Comparison of ENCODE assay signal across 8 cellular contexts in the genomic region with DNA sequence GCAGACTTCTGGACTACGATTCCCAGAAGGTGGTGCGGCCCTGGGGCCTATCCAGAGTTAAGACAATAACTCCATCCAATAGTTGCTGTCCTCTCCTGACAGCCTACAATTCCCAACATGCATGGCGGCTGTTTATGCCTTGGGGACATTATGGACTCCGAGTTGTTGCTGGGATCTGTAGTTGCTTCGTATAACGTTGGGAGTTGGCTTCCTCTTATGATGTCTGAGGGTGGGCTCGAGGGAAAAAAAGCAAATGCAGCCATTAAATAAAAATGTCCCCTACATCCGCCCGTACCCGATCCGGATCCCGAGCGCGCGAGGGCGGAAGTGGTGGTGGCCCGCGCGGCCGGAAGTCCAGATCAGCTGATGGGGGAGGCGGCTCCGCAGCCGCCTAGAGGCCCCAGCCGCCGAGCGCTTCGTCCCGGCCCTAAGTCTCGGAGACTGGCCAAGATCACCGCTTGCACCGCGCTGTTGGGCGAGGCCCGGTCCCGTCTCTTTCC. TPM values are rescaled to one million over a fixed set of nuclear protein-coding genes. Genes with fewer than 3 reads are reported as not detected.
DNase-seq lines count a peak whose midpoint lies in the region; ATAC-seq and TF ChIP-seq lines count a peak whose summit lies in the region.

A gene with protein sequence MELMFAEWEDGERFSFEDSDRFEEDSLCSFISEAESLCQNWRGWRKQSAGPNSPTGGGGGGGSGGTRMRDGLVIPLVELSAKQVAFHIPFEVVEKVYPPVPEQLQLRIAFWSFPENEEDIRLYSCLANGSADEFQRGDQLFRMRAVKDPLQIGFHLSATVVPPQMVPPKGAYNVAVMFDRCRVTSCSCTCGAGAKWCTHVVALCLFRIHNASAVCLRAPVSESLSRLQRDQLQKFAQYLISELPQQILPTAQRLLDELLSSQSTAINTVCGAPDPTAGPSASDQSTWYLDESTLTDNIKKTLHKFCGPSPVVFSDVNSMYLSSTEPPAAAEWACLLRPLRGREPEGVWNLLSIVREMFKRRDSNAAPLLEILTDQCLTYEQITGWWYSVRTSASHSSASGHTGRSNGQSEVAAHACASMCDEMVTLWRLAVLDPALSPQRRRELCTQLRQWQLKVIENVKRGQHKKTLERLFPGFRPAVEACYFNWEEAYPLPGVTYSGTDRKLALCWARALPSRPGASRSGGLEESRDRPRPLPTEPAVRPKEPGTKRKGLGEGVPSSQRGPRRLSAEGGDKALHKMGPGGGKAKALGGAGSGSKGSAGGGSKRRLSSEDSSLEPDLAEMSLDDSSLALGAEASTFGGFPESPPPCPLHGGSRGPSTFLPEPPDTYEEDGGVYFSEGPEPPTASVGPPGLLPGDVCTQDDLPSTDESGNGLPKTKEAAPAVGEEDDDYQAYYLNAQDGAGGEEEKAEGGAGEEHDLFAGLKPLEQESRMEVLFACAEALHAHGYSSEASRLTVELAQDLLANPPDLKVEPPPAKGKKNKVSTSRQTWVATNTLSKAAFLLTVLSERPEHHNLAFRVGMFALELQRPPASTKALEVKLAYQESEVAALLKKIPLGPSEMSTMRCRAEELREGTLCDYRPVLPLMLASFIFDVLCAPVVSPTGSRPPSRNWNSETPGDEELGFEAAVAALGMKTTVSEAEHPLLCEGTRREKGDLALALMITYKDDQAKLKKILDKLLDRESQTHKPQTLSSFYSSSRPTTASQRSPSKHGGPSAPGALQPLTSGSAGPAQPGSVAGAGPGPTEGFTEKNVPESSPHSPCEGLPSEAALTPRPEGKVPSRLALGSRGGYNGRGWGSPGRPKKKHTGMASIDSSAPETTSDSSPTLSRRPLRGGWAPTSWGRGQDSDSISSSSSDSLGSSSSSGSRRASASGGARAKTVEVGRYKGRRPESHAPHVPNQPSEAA (N-terminal part only) (plus strand): TSS at position 386 of the 500 bp plus-strand sequence. CDS start 273 bp downstream, outside the sequence.

- 0% methylated on average over 28 to 35 of the region's 35 CpGs for WGBS in lung, 2 donors

- ATAC-seq in lung (ENCODE audit: insufficient read depth, low FRiP score), result peak; percentile 86

- peaks cover 0 to 18% of the 10 kb centered on the region in 2 donors for H3K36me3 ChIP-seq in lung (ENCODE audit: control insufficient read depth in 2 of 2, insufficient read depth in 2 of 2, low read length in 2 of 2)

- CTCF ChIA-PET in activated CD8-positive, alpha-beta memory T cell treated with anti-CD3 and anti-CD28 coated beads for 36 hours (lab: Charles Lee), result interaction anchor here (0.9 to 1.7 kb wide), 3 partner anchors 10 to 94 kb away, joined by 3 to 4 read pairs (median 4); no protein-coding TSS in a partner anchor

- H3K4me3 ChIP-seq in lung, result peak within 1 kb of the TSS; percentile 80

- peak within 1 kb of the TSS; percentile 74 to 89 for H3K27ac ChIP-seq in lung (ENCODE audit: low read depth in 1 of 2, low read length in 1 of 2)

- peak; percentile 69 for DNase-seq in CMK (ENCODE audit: low read depth)
- DNase-seq in GM20000 (ENCODE audit: low spot score), result peak; percentile 95
- DNase-seq in HT-29 (ENCODE audit: low spot score), result peak; percentile 94
- peak; percentile 95 to 97 for DNase-seq in NOMO-1 (lab: John Stamatoyannopoulos, UW; ENCODE audit: unreplicated experiment in 2 of 2)
- DNase-seq in effector CD8-positive, alpha-beta T cell (lab: John Stamatoyannopoulos, UW), result peak; percentile 89
- peak; percentile 89 for DNase-seq in lung (ENCODE audit: low spot score)
- peak; percentile 62 to 70 (median 69) for DNase-seq in stimulated activated CD4-positive, alpha-beta T cell treated with anti-CD3 and anti-CD28 coated beads, TNF-alpha, amount 100 ng/mL, for 4 hours (ENCODE audit: low read depth in 3 of 3)

- POLR2A ChIA-PET in activated CD8-positive, alpha-beta memory T cell treated with anti-CD3 and anti-CD28 coated beads for 36 hours (lab: Charles Lee), result interaction anchor here (1.2 to 2.0 kb wide), 3 partner anchors 10 to 25 kb away, joined by 7 to 10 read pairs (median 9); no protein-coding TSS in a partner anchor

- H3K4me1 ChIP-seq in lung (ENCODE audit: control insufficient read depth in 2 of 2, insufficient read depth in 2 of 2, low read length in 2 of 2), result peaks cover 3 to 16% of the 10 kb centered on the region in 2 donors

- TF ChIP-seq CTCF in GM20000 (IDR thresholded peaks at IDR 0.05; ENCODE audit: extremely low read depth, missing control alignments) (no peak), lung (IDR thresholded peaks at IDR 0.05; ENCODE audit: control extremely low read depth, extremely low read depth) (no peak)

- no peaks in the 10 kb centered on the region for H3K27me3 ChIP-seq in lung (ENCODE audit: control insufficient read depth, insufficient read depth)

- no peaks in the 10 kb centered on the region for H3K9me3 ChIP-seq in lung (ENCODE audit: control insufficient read depth in 2 of 2, insufficient read depth in 1 of 2, low read length in 1 of 2)

RNA-seq across cellular contexts. Expression of the gene that starts here (rescaled TPM):
- total RNA-seq in HT-29 (2014; rRNA removed; shearing (Covaris generic)), result 32.9 and 40.0 TPM in 2 replicates
- 10 to 100 TPM; 45.9 to 50.5 TPM for total RNA-seq in activated CD8-positive, alpha-beta memory T cell treated with anti-CD3 and anti-CD28 coated beads for 36 hours
- 100 to 1,000 TPM in 1 of 2 donors, 10 to 100 TPM in 1; 78.0 to 108 TPM for total RNA-seq in lung
- 100 to 1,000 TPM in 1 of 2 donors, 10 to 100 TPM in 1; 70.3 to 113 TPM for polyA plus RNA-seq in lung

Comparison
In these comparisons a context has a peak if more than half of its experiments do, and no peak if none do; other contexts are left out.
1. Peak in every context shown above with its lines: DNase-seq, ATAC-seq, H3K4me3 ChIP-seq and H3K27ac ChIP-seq.